1 cellular context compared by ENCODE assay signal in genomic region chr7:103009466-103010219, GRCh38.
TF ChIP-seq lines count a peak whose summit lies in the region.

No MANE protein-coding gene starts in this region.

TF ChIP-seq in WTC11, 78 proteins besides CTCF, POLR2A, EP300 and RAD21 (continued from another document):
- TF ChIP-seq AFF4 (CRISPR knock-in tag; IDR thresholded peaks at IDR 0.05; ENCODE audit: borderline replicate concordance) (no peak), SOX15 (CRISPR knock-in tag; IDR thresholded peaks at IDR 0.05) (no peak), SMAD3 (CRISPR knock-in tag; IDR thresholded peaks at IDR 0.05; ENCODE audit: borderline replicate concordance) (no peak), NFYB (CRISPR knock-in tag; conservative IDR thresholded peaks at IDR 0.05; ENCODE audit: low read depth) (no peak)
TF ChIP-seq in WTC11: peak in this region for 0.
